ENCODE assay signal across 20 cellular contexts in the genomic region with DNA sequence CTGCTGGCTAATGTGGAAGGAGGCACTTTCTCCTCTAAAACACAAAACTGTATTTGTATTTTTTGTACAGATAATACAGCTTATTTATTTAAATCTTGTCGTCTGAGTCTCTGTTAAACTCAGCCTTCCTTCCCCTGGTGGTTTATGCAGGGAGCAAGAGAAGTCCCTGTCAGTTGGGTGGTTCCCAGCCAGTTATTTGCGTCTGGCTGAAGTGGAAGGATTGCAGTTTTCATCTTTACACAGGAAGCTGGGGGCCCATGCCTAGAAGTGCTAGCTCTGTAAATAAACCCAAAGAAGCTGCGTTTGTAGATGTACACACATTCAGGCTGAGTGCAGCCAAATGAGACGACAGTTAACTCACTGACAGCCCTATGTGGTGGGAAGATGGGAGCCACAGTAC.
DNase-seq lines count a peak whose midpoint lies in the region; ATAC-seq and TF ChIP-seq lines count a peak whose summit lies in the region.
"Had no signal": no experiment of that assay in that cellular context is flagged by ENCODE, and none has a peak within 500 bp of the region (broad histone marks: within the 10 kb centered on the region; RNA-seq: fewer than 3 reads in every experiment).

No MANE protein-coding gene starts in this region.

- no peaks in the 10 kb centered on the region for H3K36me3 Mint-ChIP-seq in endodermal cell (ENCODE audit: low read depth)
- H3K36me3 Mint-ChIP-seq: CD14-positive monocyte had no signal

- DNase-seq in NCI-H1436 treated with DMSO at 0.1 percent for 48 hours (lab: John Stamatoyannopoulos, UW): peak; percentile 15
- no peak for DNase-seq in NCI-H1436 (lab: John Stamatoyannopoulos, UW)
- peak; percentile 82 for DNase-seq in NCI-H69 (lab: John Stamatoyannopoulos, UW)
- DNase-seq in endodermal cell: no peak
- DNase-seq in ureter (ENCODE audit: low spot score): peak; percentile 20
- no peak for DNase-seq in coronary artery (ENCODE audit: low spot score)
- DNase-seq in C1 segment of cervical spinal cord (lab: John Stamatoyannopoulos, UW): no peak
- DNase-seq: 8988T; activated effector memory CD4-positive, alpha-beta T cell treated with Interleukin-2 at 50 U/mL for 16 hours; adrenal gland; DND-41; foreskin keratinocyte; NK-92 treated with Interleukin-12 subunit alpha and Interleukin-12 subunit beta, amount 100 ng/mL, for 24 hours; posterior cingulate gyrus; small intestine; tibial artery had no signal

- H3K9me3 ChIP-seq in endodermal cell (ENCODE audit: control insufficient read depth, low read length): no peaks in the 10 kb centered on the region
- H3K9me3 ChIP-seq: adrenal gland, tibial artery had no signal

- H3K4me3 ChIP-seq in endodermal cell (ENCODE audit: low read length): no peak overlapping the region
- H3K4me3 ChIP-seq in coronary artery: no peak overlapping the region
- H3K4me3 ChIP-seq: adrenal gland, K562, tibial artery had no signal

- H3K4me3 Mint-ChIP-seq in endodermal cell: no peak overlapping the region
- H3K4me3 Mint-ChIP-seq: CD14-positive monocyte; T-helper 1 cell treated with Interleukin-12 subunit alpha and Interleukin-12 subunit beta and Interleukin-4 antibody, amounts not matched to agents 30 μg/mL and 1 μg/mL, for 36 hours had no signal

- TF ChIP-seq CTCF in endodermal cell (conservative IDR thresholded peaks at IDR 0.05) (peak; percentile 13), coronary artery (IDR thresholded peaks at IDR 0.05) (no peak)

- no peaks in the 10 kb centered on the region for H3K27me3 Mint-ChIP-seq in endodermal cell (ENCODE audit: insufficient read depth)

- H3K9me3 Mint-ChIP-seq in endodermal cell: no peaks in the 10 kb centered on the region
- H3K9me3 Mint-ChIP-seq: T-helper 1 cell treated with Interleukin-12 subunit alpha and Interleukin-12 subunit beta and Interleukin-4 antibody, amounts not matched to agents 30 μg/mL and 1 μg/mL, for 36 hours had no signal

- no peaks in the 10 kb centered on the region for H3K36me3 ChIP-seq in endodermal cell (ENCODE audit: control insufficient read depth, insufficient read depth, low read length)
- H3K36me3 ChIP-seq: adrenal gland, tibial artery had no signal

- 86 to 88% methylated on average over 3 to 4 of the region's 4 CpGs for WGBS in endodermal cell (ENCODE audit: insufficient coverage in 1 of 2, insufficient read length in 1 of 2), 2 experiments

- H3K4me1 Mint-ChIP-seq in endodermal cell: peaks cover 9% of the 10 kb centered on the region
- H3K4me1 Mint-ChIP-seq: CD14-positive monocyte had no signal

- peaks cover 10% of the 10 kb centered on the region for H3K4me1 ChIP-seq in endodermal cell (ENCODE audit: control insufficient read depth, insufficient read depth, low read length)
- H3K4me1 ChIP-seq: adrenal gland, foreskin keratinocyte, tibial artery had no signal

- H3K27ac Mint-ChIP-seq in endodermal cell: no peak overlapping the region
- H3K27ac Mint-ChIP-seq: CD14-positive monocyte; T-helper 1 cell treated with Interleukin-12 subunit alpha and Interleukin-12 subunit beta and Interleukin-4 antibody, amounts not matched to agents 30 μg/mL and 1 μg/mL, for 36 hours had no signal

- H3K9ac ChIP-seq in endodermal cell (ENCODE audit: extremely low read depth, low read length, poor library complexity, severe bottlenecking): no peak overlapping the region

- no peak overlapping the region for H3K27ac ChIP-seq in endodermal cell (ENCODE audit: low read depth, low read length)
- no peak overlapping the region for H3K27ac ChIP-seq in coronary artery
- H3K27ac ChIP-seq: adrenal gland, foreskin keratinocyte, tibial artery had no signal

- H3K27me3 ChIP-seq in endodermal cell (ENCODE audit: control insufficient read depth, insufficient read depth, low read length, poor library complexity, severe bottlenecking): no peaks in the 10 kb centered on the region
- H3K27me3 ChIP-seq: adrenal gland, foreskin keratinocyte, tibial artery had no signal

- ATAC-seq in GM18517 (IDR thresholded peaks at IDR 0.05; ENCODE audit: unreplicated experiment): no peak
- ATAC-seq: foreskin keratinocyte, K562 had no signal

Comparison
In these comparisons a context has a peak if more than half of its experiments do, and no peak if none do; other contexts are left out.
1. DNase-seq: peak in NCI-H1436 treated with DMSO at 0.1 percent for 48 hours (single experiment), NCI-H69 (single experiment) and ureter (single experiment); none in NCI-H1436 (single experiment), endodermal cell (single experiment), coronary artery (single experiment) and C1 segment of cervical spinal cord (0 of 14).